ENCODE assay signal across 8 cellular contexts in genomic region chr19:39126593-39127187, GRCh38. TPM values are rescaled to one million over a fixed set of nuclear protein-coding genes. Genes with fewer than 3 reads are reported as not detected.
DNase-seq lines count a peak whose midpoint lies in the region; ATAC-seq and TF ChIP-seq lines count a peak whose summit lies in the region.

No MANE protein-coding gene starts in this region.

- H3K4me3 Mint-ChIP-seq in activated T-cell treated with anti-CD3 and anti-CD28 coated beads, Interleukin-2, amount 50 U/mL, for 4 hours = peak overlapping the region; percentile 92

- DNase-seq in activated T-cell treated with anti-CD3 and anti-CD28 coated beads, Interleukin-2, amount 50 U/mL, for 4 hours = no peak
- no peak for DNase-seq in activated T-cell treated with anti-CD3 and anti-CD28 coated beads for 4 hours
- peak; percentile 83 for DNase-seq in SW480 (ENCODE audit: low spot score)
- peak; percentile 49 for DNase-seq in fibroblast of villous mesenchyme (ENCODE audit: low read depth)
- no peak for DNase-seq in retinal pigment epithelial cell (ENCODE audit: low read depth)
- DNase-seq in DMS153 treated with DMSO at 0.1 percent for 48 hours (lab: John Stamatoyannopoulos, UW; ENCODE audit: unreplicated experiment) = no peak
- no peak for DNase-seq in MV-4-11 (lab: John Stamatoyannopoulos, UW)

- no peak for ATAC-seq in activated T-cell treated with anti-CD3 and anti-CD28 coated beads, Interleukin-2, amount 50 U/mL, for 4 hours
- no peak for ATAC-seq in GM19328 (IDR thresholded peaks at IDR 0.05; ENCODE audit: unreplicated experiment)

- H3K4me3 ChIP-seq in fibroblast of villous mesenchyme (ENCODE audit: low read depth, low read length) (peak overlapping the region; percentile 89), retinal pigment epithelial cell (ENCODE audit: low read length) (peak overlapping the region; percentile 71)

- H3K4me1 Mint-ChIP-seq in activated T-cell treated with anti-CD3 and anti-CD28 coated beads, Interleukin-2, amount 50 U/mL, for 4 hours (ENCODE audit: low read depth) = peaks cover 36% of the 10 kb centered on the region

- TF ChIP-seq CTCF in fibroblast of villous mesenchyme (IDR thresholded peaks at IDR 0.05; ENCODE audit: insufficient read depth, low read depth, low read length) = no peak
- TF ChIP-seq CTCF in retinal pigment epithelial cell (conservative IDR thresholded peaks at IDR 0.05; ENCODE audit: low read depth, low read length) = no peak

- peaks cover 3% of the 10 kb centered on the region for H3K27me3 Mint-ChIP-seq in activated T-cell treated with anti-CD3 and anti-CD28 coated beads, Interleukin-2, amount 50 U/mL, for 4 hours (ENCODE audit: low read depth)

- H3K9me3 Mint-ChIP-seq in activated T-cell treated with anti-CD3 and anti-CD28 coated beads, Interleukin-2, amount 50 U/mL, for 4 hours = no peaks in the 10 kb centered on the region

- no peaks in the 10 kb centered on the region for H3K36me3 Mint-ChIP-seq in activated T-cell treated with anti-CD3 and anti-CD28 coated beads, Interleukin-2, amount 50 U/mL, for 4 hours (ENCODE audit: insufficient read depth)

RNA-seq across cellular contexts. Expression of gene PAK4, which starts 1.1 kb away (rescaled TPM):
- 10 to 100 TPM; 21.3 to 24.4 (median 23.5) TPM for total RNA-seq in activated T-cell treated with anti-CD3 and anti-CD28 coated beads, Interleukin-2, amount 50 U/mL, for 4 hours
- 6.8 and 9.5 TPM in 2 replicates for total RNA-seq in fibroblast of villous mesenchyme

RNA-seq across cellular contexts. Expression of gene ACP7, which starts 42.5 kb away (rescaled TPM):
- under 1 TPM in 1 of 3 donors, not detected in 2; 0.20 TPM for total RNA-seq in activated T-cell treated with anti-CD3 and anti-CD28 coated beads, Interleukin-2, amount 50 U/mL, for 4 hours
- not detected in 2 replicates for total RNA-seq in fibroblast of villous mesenchyme

Comparison
In these comparisons a context has a peak if more than half of its experiments do, and no peak if none do; other contexts are left out.
1. DNase-seq: peak in SW480 (single experiment) and fibroblast of villous mesenchyme (single experiment); none in activated T-cell treated with anti-CD3 and anti-CD28 coated beads, Interleukin-2, amount 50 U/mL, for 4 hours (single experiment), activated T-cell treated with anti-CD3 and anti-CD28 coated beads for 4 hours (single experiment), retinal pigment epithelial cell (single experiment), DMS153 treated with DMSO at 0.1 percent for 48 hours (single experiment) and MV-4-11 (single experiment).